12 cellular contexts compared by ENCODE assay signal in genomic region chr17:41145261-41145660, GRCh38. TPM values are rescaled to one million over a fixed set of nuclear protein-coding genes. Genes with fewer than 3 reads are reported as not detected.
"Had no signal": no experiment of that assay in that cellular context is flagged by ENCODE, and none has a peak within 500 bp of the region (broad histone marks: within the 10 kb centered on the region; RNA-seq: fewer than 3 reads in every experiment).

No MANE protein-coding gene starts in this region.

- H3K27ac Mint-ChIP-seq: GM23338, H9, HFFc6 had no signal

- ATAC-seq: GM23338, HCT116 had no signal

- H3K4me2 ChIP-seq: GM23338 had no signal

- H3K4me3 Mint-ChIP-seq: GM23338, H9, HFFc6 had no signal

- H3K9ac ChIP-seq: GM23248 had no signal

- H2AFZ ChIP-seq: GM23248, GM23338 had no signal

- H3K27ac ChIP-seq: GM23248 had no signal

- H3K4me1 ChIP-seq: HAP-1 had no signal

- DNase-seq: GM23248, GOT3, H7, H9, HCEC 1CT, HFFc6 had no signal

- H3K9me3 ChIP-seq: HAP-1 had no signal

- FAIRE-seq: H1, H54 had no signal

- H3K4me3 ChIP-seq: GM23248, GM23338, HAP-1 had no signal

- H3K36me3 ChIP-seq: HAP-1 had no signal

RNA-seq across cellular contexts. Expression of gene KRTAP4-5, which starts 4.4 kb away (rescaled TPM):
- total RNA-seq: GM23248, GM23338, H1, H4, H7, H9, HFFc6 had no signal
- polyA plus RNA-seq: GM23248, GM23338, H1 had no signal

RNA-seq across cellular contexts. Expression of gene KRTAP4-6, which starts 4.9 kb away (rescaled TPM):
- total RNA-seq: GM23248, GM23338, H1, H4, H7, H9, HFFc6 had no signal
- polyA plus RNA-seq: GM23248, GM23338, H1 had no signal

RNA-seq across cellular contexts. Expression of gene KRTAP4-4, which starts 15.3 kb away (rescaled TPM):
- total RNA-seq: GM23248, GM23338, H1, H4, H7, H9, HFFc6 had no signal
- polyA plus RNA-seq: GM23248, GM23338, H1 had no signal

RNA-seq across cellular contexts. Expression of gene KRTAP4-12, which starts 21.3 kb away (rescaled TPM):
- total RNA-seq: GM23248, GM23338, H1, H4, H7, H9 had no signal
- polyA plus RNA-seq: GM23338, H1 had no signal

RNA-seq across cellular contexts. Expression of gene KRTAP4-3, which starts 22.8 kb away (rescaled TPM):
- total RNA-seq: GM23248, GM23338, H1, H4, H7, H9, HFFc6 had no signal
- polyA plus RNA-seq: GM23248, GM23338, H1 had no signal
